In genomic region chr4:188147776-188148175, GRCh38 we compare ENCODE assay signal across 43 cellular contexts. TPM values are rescaled to one million over a fixed set of nuclear protein-coding genes. Genes with fewer than 3 reads are reported as not detected.
"Had no signal": no experiment of that assay in that cellular context is flagged by ENCODE, and none has a peak within 500 bp of the region (broad histone marks: within the 10 kb centered on the region; RNA-seq: fewer than 3 reads in every experiment).

No MANE protein-coding gene starts in this region.

- H3K4me3 Mint-ChIP-seq: activated naive CD4-positive, alpha-beta T cell treated with anti-CD3 and anti-CD28 coated beads for 36 hours; activated naive CD4-positive, alpha-beta T cell treated with anti-CD3 and anti-CD28 coated beads, Interleukin-2, amount 10 ng/mL, durations not matched to agents 7 days and 5 days; activated naive CD4-positive, alpha-beta T cell treated with anti-CD3 and anti-CD28 coated beads, Interleukin-2, amount 50 U/mL, for 24 hours; activated naive CD8-positive, alpha-beta T cell; activated naive CD8-positive, alpha-beta T cell treated with anti-CD3 and anti-CD28 coated beads for 36 hours; activated naive CD8-positive, alpha-beta T cell treated with anti-CD3 and anti-CD28 coated beads, Interleukin-2, amount 10 ng/mL, durations not matched to agents 7 days and 5 days; activated naive CD8-positive, alpha-beta T cell treated with anti-CD3 and anti-CD28 coated beads, Interleukin-2, amount 50 U/mL, for 24 hours; activated T-cell treated with anti-CD3 and anti-CD28 coated beads, Interleukin-2, amount 50 U/mL, for 24 hours; activated T-cell treated with anti-CD3 and anti-CD28 coated beads, Interleukin-2, amount 50 U/mL, for 4 hours; activated T-cell treated with anti-CD3 and anti-CD28 coated beads, Interleukin-2, amount 50 U/mL, for 72 hours; activated T-helper 1 cell treated with anti-CD3 and anti-CD28 coated beads, Interleukin-12 subunit alpha, Interleukin-12 subunit beta, Interleukin-2, Interleukin-4 antibody, amounts not matched to agents 30 ng/mL and 10 ng/mL and 1 ng/mL, durations not matched to agents 14 hours and 24 hours and 36 hours; activated T-helper 17 cell treated with anti-CD3 and anti-CD28 coated beads, Interleukin-2, amount 50 U/mL, for 72 hours; brain; central memory CD8-positive, alpha-beta T cell had no signal

- H3K36me3 ChIP-seq: adrenal gland, ascending aorta, brain microvascular endothelial cell, breast epithelium, cardiac muscle cell had no signal

- H3K27me3 Mint-ChIP-seq: activated naive CD4-positive, alpha-beta T cell treated with anti-CD3 and anti-CD28 coated beads, Interleukin-2, amount 10 ng/mL, durations not matched to agents 7 days and 5 days; activated naive CD8-positive, alpha-beta T cell; activated naive CD8-positive, alpha-beta T cell treated with anti-CD3 and anti-CD28 coated beads for 36 hours; activated naive CD8-positive, alpha-beta T cell treated with anti-CD3 and anti-CD28 coated beads, Interleukin-2, amount 10 ng/mL, durations not matched to agents 7 days and 5 days; activated naive CD8-positive, alpha-beta T cell treated with anti-CD3 and anti-CD28 coated beads, Interleukin-2, amount 50 U/mL, for 24 hours; activated T-cell treated with anti-CD3 and anti-CD28 coated beads, Interleukin-2, amount 50 U/mL, for 24 hours; activated T-helper 17 cell treated with anti-CD3 and anti-CD28 coated beads, Interleukin-2, amount 50 U/mL, for 72 hours; central memory CD8-positive, alpha-beta T cell had no signal

- H3K4me1 Mint-ChIP-seq: activated naive CD4-positive, alpha-beta T cell treated with anti-CD3 and anti-CD28 coated beads, Interleukin-2, amount 10 ng/mL, durations not matched to agents 7 days and 5 days; activated naive CD4-positive, alpha-beta T cell treated with anti-CD3 and anti-CD28 coated beads, Interleukin-2, amount 50 U/mL, for 24 hours; activated naive CD8-positive, alpha-beta T cell treated with anti-CD3 and anti-CD28 coated beads for 36 hours; activated naive CD8-positive, alpha-beta T cell treated with anti-CD3 and anti-CD28 coated beads, Interleukin-2, amount 10 ng/mL, durations not matched to agents 7 days and 5 days; activated naive CD8-positive, alpha-beta T cell treated with anti-CD3 and anti-CD28 coated beads, Interleukin-2, amount 50 U/mL, for 24 hours; activated T-helper 17 cell treated with anti-CD3 and anti-CD28 coated beads, Interleukin-2, amount 50 U/mL, for 72 hours; brain; central memory CD8-positive, alpha-beta T cell had no signal

- H3K27ac ChIP-seq: adrenal gland, ascending aorta, body of pancreas, brain microvascular endothelial cell, breast epithelium, cardiac muscle cell had no signal

- H3K27ac Mint-ChIP-seq: activated naive CD4-positive, alpha-beta T cell treated with anti-CD3 and anti-CD28 coated beads for 36 hours; activated naive CD4-positive, alpha-beta T cell treated with anti-CD3 and anti-CD28 coated beads, Interleukin-2, amount 10 ng/mL, durations not matched to agents 7 days and 5 days; activated naive CD4-positive, alpha-beta T cell treated with anti-CD3 and anti-CD28 coated beads, Interleukin-2, amount 50 U/mL, for 24 hours; activated naive CD4-positive, alpha-beta T cell treated with anti-CD3 and anti-CD28 coated beads, Interleukin-2, amount 50 U/mL, for 72 hours; activated naive CD8-positive, alpha-beta T cell; activated naive CD8-positive, alpha-beta T cell treated with anti-CD3 and anti-CD28 coated beads for 36 hours; activated naive CD8-positive, alpha-beta T cell treated with anti-CD3 and anti-CD28 coated beads, Interleukin-2, amount 10 ng/mL, durations not matched to agents 7 days and 5 days; activated naive CD8-positive, alpha-beta T cell treated with anti-CD3 and anti-CD28 coated beads, Interleukin-2, amount 50 U/mL, for 24 hours; activated T-cell treated with anti-CD3 and anti-CD28 coated beads, Interleukin-2, amount 50 U/mL, for 24 hours; activated T-cell treated with anti-CD3 and anti-CD28 coated beads, Interleukin-2, amount 50 U/mL, for 72 hours; activated T-helper 1 cell treated with anti-CD3 and anti-CD28 coated beads, Interleukin-12 subunit alpha, Interleukin-12 subunit beta, Interleukin-2, Interleukin-4 antibody, amounts not matched to agents 30 ng/mL and 10 ng/mL and 1 ng/mL, durations not matched to agents 14 hours and 24 hours and 36 hours; activated T-helper 17 cell treated with anti-CD3 and anti-CD28 coated beads, Interleukin-2, amount 50 U/mL, for 72 hours; activated T-helper 2 cell treated with anti-CD3 and anti-CD28 coated beads, Interferon-gamma antibody, Interleukin-2, Interleukin-4, amounts not matched to agents 10 μg/mL and 5 μg/mL and 100 μg/mL, durations not matched to agents 14 hours and 24 hours and 36 hours; brain had no signal

- H3K9me3 ChIP-seq: adrenal gland, ascending aorta, body of pancreas, breast epithelium had no signal

- H3K4me1 ChIP-seq: adrenal gland, ascending aorta, body of pancreas, breast epithelium had no signal

- ATAC-seq: activated naive CD4-positive, alpha-beta T cell treated with anti-CD3 and anti-CD28 coated beads, Interleukin-2, amount 50 U/mL, for 72 hours; activated naive CD8-positive, alpha-beta T cell treated with anti-CD3 and anti-CD28 coated beads, Interleukin-2, amount 50 U/mL, for 24 hours; activated T-cell treated with anti-CD3 and anti-CD28 coated beads, Interleukin-2, amount 50 U/mL, for 4 hours; activated T-cell treated with anti-CD3 and anti-CD28 coated beads, Interleukin-2, amount 50 U/mL, for 72 hours; activated T-helper 17 cell treated with anti-CD3 and anti-CD28 coated beads, Interleukin-2, amount 50 U/mL, for 72 hours; body of pancreas had no signal

- H3K9me3 Mint-ChIP-seq: activated naive CD4-positive, alpha-beta T cell treated with anti-CD3 and anti-CD28 coated beads for 36 hours; activated naive CD4-positive, alpha-beta T cell treated with anti-CD3 and anti-CD28 coated beads, Interleukin-2, amount 50 U/mL, for 24 hours had no signal

- H3K27me3 ChIP-seq: adrenal gland, ascending aorta, body of pancreas, brain microvascular endothelial cell, breast epithelium, cardiac muscle cell had no signal

- H3K36me3 Mint-ChIP-seq: activated naive CD4-positive, alpha-beta T cell treated with anti-CD3 and anti-CD28 coated beads, Interleukin-2, amount 10 ng/mL, durations not matched to agents 7 days and 5 days; activated naive CD4-positive, alpha-beta T cell treated with anti-CD3 and anti-CD28 coated beads, Interleukin-2, amount 50 U/mL, for 24 hours; activated naive CD8-positive, alpha-beta T cell; activated naive CD8-positive, alpha-beta T cell treated with anti-CD3 and anti-CD28 coated beads for 36 hours; activated naive CD8-positive, alpha-beta T cell treated with anti-CD3 and anti-CD28 coated beads, Interleukin-2, amount 10 ng/mL, durations not matched to agents 7 days and 5 days; brain had no signal

- DNase-seq: activated effector memory CD4-positive, alpha-beta T cell treated with anti-CD3 and anti-CD28 coated beads, Interleukin-2, amount 50 U/mL, for 16 hours; activated effector memory CD4-positive, alpha-beta T cell treated with Interleukin-2 at 50 U/mL for 16 hours; activated gamma-delta T cell treated with Interleukin-2 at 50 U/mL for 16 hours; activated naive CD4-positive, alpha-beta T cell; activated naive CD4-positive, alpha-beta T cell treated with anti-CD3 and anti-CD28 coated beads for 36 hours; activated naive CD4-positive, alpha-beta T cell treated with anti-CD3 and anti-CD28 coated beads, Interleukin-2, amount 10 ng/mL, durations not matched to agents 7 days and 5 days; activated naive CD4-positive, alpha-beta T cell treated with anti-CD3 and anti-CD28 coated beads, Interleukin-2, amount 50 U/mL, for 16 hours; activated naive CD4-positive, alpha-beta T cell treated with Interleukin-2 at 50 U/mL for 16 hours; activated naive CD8-positive, alpha-beta T cell treated with anti-CD3 and anti-CD28 coated beads for 36 hours; activated naive CD8-positive, alpha-beta T cell treated with anti-CD3 and anti-CD28 coated beads, Interleukin-2, amount 10 ng/mL, durations not matched to agents 7 days and 5 days; activated naive CD8-positive, alpha-beta T cell treated with anti-CD3 and anti-CD28 coated beads, Interleukin-2, amount 50 U/mL, for 24 hours; activated T-cell treated with anti-CD3 and anti-CD28 coated beads, Interleukin-2, amount 50 U/mL, for 1 hour; activated T-cell treated with anti-CD3 and anti-CD28 coated beads, Interleukin-2, amount 50 U/mL, for 24 hours; activated T-cell treated with anti-CD3 and anti-CD28 coated beads, Interleukin-2, amount 50 U/mL, for 4 hours; activated T-cell treated with anti-CD3 and anti-CD28 coated beads, Interleukin-2, amount 50 U/mL, for 48 hours; activated T-cell treated with anti-CD3 and anti-CD28 coated beads, Interleukin-2, amount 50 U/mL, for 72 hours; adrenal gland; amniotic stem cell; amygdala; anterior cingulate cortex; aorta; body of pancreas; brain microvascular endothelial cell; caudate nucleus; central memory CD4-positive, alpha-beta T cell; cerebellar nuclear complex had no signal

- H3K4me3 ChIP-seq: adrenal gland, ascending aorta, body of pancreas, breast epithelium, cardiac muscle cell had no signal

RNA-seq across cellular contexts. Expression of gene TRIML1, which starts 8.5 kb away (rescaled TPM):
- total RNA-seq: activated naive CD4-positive, alpha-beta T cell treated with anti-CD3 and anti-CD28 coated beads for 36 hours; activated naive CD4-positive, alpha-beta T cell treated with anti-CD3 and anti-CD28 coated beads, Interleukin-2, amount 50 U/mL, for 72 hours; activated naive CD8-positive, alpha-beta T cell treated with anti-CD3 and anti-CD28 coated beads for 36 hours; activated naive CD8-positive, alpha-beta T cell treated with anti-CD3 and anti-CD28 coated beads, Interleukin-2, amount 10 ng/mL, durations not matched to agents 7 days and 5 days; activated T-cell treated with anti-CD3 and anti-CD28 coated beads, Interleukin-2, amount 50 U/mL, for 4 hours; activated T-cell treated with anti-CD3 and anti-CD28 coated beads, Interleukin-2, amount 50 U/mL, for 72 hours; activated T-helper 1 cell treated with anti-CD3 and anti-CD28 coated beads, Interleukin-12 subunit alpha, Interleukin-12 subunit beta, Interleukin-2, Interleukin-4 antibody, amounts not matched to agents 30 ng/mL and 10 ng/mL and 1 ng/mL, durations not matched to agents 14 hours and 24 hours and 36 hours; activated T-helper 17 cell treated with anti-CD3 and anti-CD28 coated beads, Interleukin-2, amount 50 U/mL, for 72 hours; activated T-helper 2 cell treated with anti-CD3 and anti-CD28 coated beads, Interferon-gamma antibody, Interleukin-2, Interleukin-4, amounts not matched to agents 10 μg/mL and 5 μg/mL and 100 μg/mL, durations not matched to agents 14 hours and 24 hours and 36 hours; adrenal gland; aorta; ascending aorta; astrocyte; body of pancreas; breast epithelium; bronchial epithelial cell; cardiac muscle cell; cardiac septum; cerebellum; chondrocyte had no signal
- polyA plus RNA-seq: adipose tissue, adrenal gland, aorta, cardiac muscle cell had no signal

RNA-seq across cellular contexts. Expression of gene TRIML2, which starts 38.4 kb away (rescaled TPM):
- total RNA-seq: activated naive CD4-positive, alpha-beta T cell treated with anti-CD3 and anti-CD28 coated beads for 36 hours; activated naive CD4-positive, alpha-beta T cell treated with anti-CD3 and anti-CD28 coated beads, Interleukin-2, amount 50 U/mL, for 72 hours; activated naive CD8-positive, alpha-beta T cell treated with anti-CD3 and anti-CD28 coated beads for 36 hours; activated naive CD8-positive, alpha-beta T cell treated with anti-CD3 and anti-CD28 coated beads, Interleukin-2, amount 10 ng/mL, durations not matched to agents 7 days and 5 days; activated T-cell treated with anti-CD3 and anti-CD28 coated beads, Interleukin-2, amount 50 U/mL, for 72 hours; activated T-helper 1 cell treated with anti-CD3 and anti-CD28 coated beads, Interleukin-12 subunit alpha, Interleukin-12 subunit beta, Interleukin-2, Interleukin-4 antibody, amounts not matched to agents 30 ng/mL and 10 ng/mL and 1 ng/mL, durations not matched to agents 14 hours and 24 hours and 36 hours; activated T-helper 17 cell treated with anti-CD3 and anti-CD28 coated beads, Interleukin-2, amount 50 U/mL, for 72 hours; activated T-helper 2 cell treated with anti-CD3 and anti-CD28 coated beads, Interferon-gamma antibody, Interleukin-2, Interleukin-4, amounts not matched to agents 10 μg/mL and 5 μg/mL and 100 μg/mL, durations not matched to agents 14 hours and 24 hours and 36 hours; aorta; ascending aorta; body of pancreas; breast epithelium; bronchial epithelial cell; cardiac muscle cell; cardiac septum; cerebellum had no signal
- polyA plus RNA-seq: aorta, cardiac muscle cell had no signal
